In genomic region chr2:116450990-116451389, GRCh38 we compare ENCODE assay signal across 8 cellular contexts.
"Had no signal": no experiment of that assay in that cellular context is flagged by ENCODE, and none has a peak within 500 bp of the region (broad histone marks: within the 10 kb centered on the region; RNA-seq: fewer than 3 reads in every experiment).

No MANE protein-coding gene starts in this region.

- DNase-seq: GM23248, GOT3, H7, HFFc6, IMR-90 had no signal

- H3K36me3 ChIP-seq: HAP-1 had no signal

- H3K4me3 ChIP-seq: GM23248, HAP-1 had no signal

- H3K27ac ChIP-seq: GM23248, HL-60 had no signal

- ATAC-seq: HCT116 had no signal

- H2AFZ ChIP-seq: GM23248 had no signal

- H3K4me1 ChIP-seq: HAP-1 had no signal

- H3K9ac ChIP-seq: GM23248 had no signal

- H3K27ac Mint-ChIP-seq: HFFc6 had no signal

- H3K4me3 Mint-ChIP-seq: HFFc6 had no signal
